17 cellular contexts compared by ENCODE assay signal in genomic region chr1:14320518-14320917, GRCh38.
DNase-seq lines count a peak whose midpoint lies in the region; FAIRE-seq and TF ChIP-seq lines count a peak whose summit lies in the region.
"Had no signal": no experiment of that assay in that cellular context is flagged by ENCODE, and none has a peak within 500 bp of the region (broad histone marks: within the 10 kb centered on the region; RNA-seq: fewer than 3 reads in every experiment).

No MANE protein-coding gene starts in this region.

- H3K27ac Mint-ChIP-seq in activated naive CD4-positive, alpha-beta T cell treated with anti-CD3 and anti-CD28 coated beads, Interleukin-2, amount 50 U/mL, for 24 hours = peak overlapping the region; percentile 66
- no peak overlapping the region for H3K27ac Mint-ChIP-seq in activated CD4-positive, alpha-beta memory T cell treated with anti-CD3 and anti-CD28 coated beads, Interleukin-2, amount 10 ng/mL, durations not matched to agents 7 days and 5 days
- H3K27ac Mint-ChIP-seq: activated T-helper 17 cell treated with anti-CD3 and anti-CD28 coated beads, Interleukin-2, amount 50 U/mL, for 72 hours had no signal

- POLR2A ChIA-PET in activated CD4-positive, alpha-beta memory T cell treated with anti-CD3 and anti-CD28 coated beads, Interleukin-2, amount 10 ng/mL, durations not matched to agents 7 days and 5 days (lab: Charles Lee) = no interaction called here

- no peaks in the 10 kb centered on the region for H3K36me3 Mint-ChIP-seq in activated naive CD4-positive, alpha-beta T cell treated with anti-CD3 and anti-CD28 coated beads, Interleukin-2, amount 50 U/mL, for 24 hours
- H3K36me3 Mint-ChIP-seq in activated CD4-positive, alpha-beta memory T cell treated with anti-CD3 and anti-CD28 coated beads, Interleukin-2, amount 10 ng/mL, durations not matched to agents 7 days and 5 days (ENCODE audit: low read depth) = no peaks in the 10 kb centered on the region

- H3K4me3 ChIP-seq in bronchial epithelial cell (ENCODE audit: low read depth, low read length) (no peak overlapping the region), skeletal muscle cell (ENCODE audit: low read depth, low read length) (no peak overlapping the region)

- peaks cover 16% of the 10 kb centered on the region for H3K9me3 Mint-ChIP-seq in activated naive CD4-positive, alpha-beta T cell treated with anti-CD3 and anti-CD28 coated beads, Interleukin-2, amount 50 U/mL, for 24 hours
- no peaks in the 10 kb centered on the region for H3K9me3 Mint-ChIP-seq in activated CD4-positive, alpha-beta memory T cell treated with anti-CD3 and anti-CD28 coated beads, Interleukin-2, amount 10 ng/mL, durations not matched to agents 7 days and 5 days

- no peak for FAIRE-seq in bronchial epithelial cell (lab: Jason Lieb, UNC)

- no peak overlapping the region for H3K4me3 Mint-ChIP-seq in activated naive CD4-positive, alpha-beta T cell treated with anti-CD3 and anti-CD28 coated beads, Interleukin-2, amount 50 U/mL, for 24 hours
- no peak overlapping the region for H3K4me3 Mint-ChIP-seq in activated CD4-positive, alpha-beta memory T cell treated with anti-CD3 and anti-CD28 coated beads, Interleukin-2, amount 10 ng/mL, durations not matched to agents 7 days and 5 days
- H3K4me3 Mint-ChIP-seq: activated T-helper 17 cell treated with anti-CD3 and anti-CD28 coated beads, Interleukin-2, amount 50 U/mL, for 72 hours had no signal

- peaks cover 4% of the 10 kb centered on the region for H3K4me1 Mint-ChIP-seq in activated naive CD4-positive, alpha-beta T cell treated with anti-CD3 and anti-CD28 coated beads, Interleukin-2, amount 50 U/mL, for 24 hours
- no peaks in the 10 kb centered on the region for H3K4me1 Mint-ChIP-seq in activated CD4-positive, alpha-beta memory T cell treated with anti-CD3 and anti-CD28 coated beads, Interleukin-2, amount 10 ng/mL, durations not matched to agents 7 days and 5 days
- H3K4me1 Mint-ChIP-seq: activated T-helper 17 cell treated with anti-CD3 and anti-CD28 coated beads, Interleukin-2, amount 50 U/mL, for 72 hours had no signal

- no peaks in the 10 kb centered on the region for H3K27me3 ChIP-seq in bronchial epithelial cell (ENCODE audit: control insufficient read depth, insufficient read depth, low read length)

- no peak for DNase-seq in activated naive CD4-positive, alpha-beta T cell (lab: John Stamatoyannopoulos, UW)
- DNase-seq in NCI-H2196 treated with DMSO at 0.1 percent for 48 hours (lab: John Stamatoyannopoulos, UW; ENCODE audit: unreplicated experiment) (peak; percentile 60), bronchial epithelial cell (ENCODE audit: low read depth) (peak; percentile 45), skeletal muscle cell (ENCODE audit: low read depth) (peak; percentile 31)
- DNase-seq in stimulated activated CD4-positive, alpha-beta T cell treated with anti-CD3 and anti-CD28 coated beads, Interleukin-1b, Interleukin-23, amount 100 ng/mL, for 48 hours = no peak
- DNase-seq in activated CD4-positive, alpha-beta memory T cell treated with anti-CD3 and anti-CD28 coated beads, Interleukin-2, amount 10 ng/mL, durations not matched to agents 7 days and 5 days = no peak
- no peak for DNase-seq in stimulated activated CD4-positive, alpha-beta T cell treated with anti-CD3 and anti-CD28 coated beads, Interleukin-4, amount 100 ng/mL, for 1 hour
- DNase-seq: activated CD4-positive, CD25-positive, alpha-beta regulatory T cell; dermis blood vessel endothelial cell; DMS79 treated with DMSO at 0.1 percent for 48 hours; glutamatergic neuron; KBM-7; NCI-H226; nucleus accumbens; stimulated activated CD4-positive, alpha-beta T cell treated with anti-CD3 and anti-CD28 coated beads, Interleukin-15, amount 100 ng/mL, for 24 hours had no signal

- CTCF ChIA-PET in activated CD4-positive, alpha-beta memory T cell treated with anti-CD3 and anti-CD28 coated beads, Interleukin-2, amount 10 ng/mL, durations not matched to agents 7 days and 5 days (lab: Charles Lee) = no interaction called here

- peaks cover 10% of the 10 kb centered on the region for H3K27me3 Mint-ChIP-seq in activated naive CD4-positive, alpha-beta T cell treated with anti-CD3 and anti-CD28 coated beads, Interleukin-2, amount 50 U/mL, for 24 hours
- no peaks in the 10 kb centered on the region for H3K27me3 Mint-ChIP-seq in activated CD4-positive, alpha-beta memory T cell treated with anti-CD3 and anti-CD28 coated beads, Interleukin-2, amount 10 ng/mL, durations not matched to agents 7 days and 5 days

- no peak for TF ChIP-seq CTCF in bronchial epithelial cell (IDR thresholded peaks at IDR 0.05; ENCODE audit: insufficient read depth, low read length, severe bottlenecking)

- H3K36me3 ChIP-seq in bronchial epithelial cell (ENCODE audit: control insufficient read depth, insufficient read depth, low read length) = no peaks in the 10 kb centered on the region

Comparison
In these comparisons a context has a peak if more than half of its experiments do, and no peak if none do; other contexts are left out.
1. DNase-seq: peak in NCI-H2196 treated with DMSO at 0.1 percent for 48 hours (single experiment), bronchial epithelial cell (single experiment) and skeletal muscle cell (single experiment); none in activated naive CD4-positive, alpha-beta T cell (0 of 4), stimulated activated CD4-positive, alpha-beta T cell treated with anti-CD3 and anti-CD28 coated beads, Interleukin-1b, Interleukin-23, amount 100 ng/mL, for 48 hours (single experiment), activated CD4-positive, alpha-beta memory T cell treated with anti-CD3 and anti-CD28 coated beads, Interleukin-2, amount 10 ng/mL, durations not matched to agents 7 days and 5 days (single experiment) and stimulated activated CD4-positive, alpha-beta T cell treated with anti-CD3 and anti-CD28 coated beads, Interleukin-4, amount 100 ng/mL, for 1 hour (single experiment).